ENCODE assay signal across 19 cellular contexts in genomic region chr5:33594006-33594405, GRCh38.
"Had no signal": no experiment of that assay in that cellular context is flagged by ENCODE, and none has a peak within 500 bp of the region (broad histone marks: within the 10 kb centered on the region; RNA-seq: fewer than 3 reads in every experiment).

No MANE protein-coding gene starts in this region.

- DNase-seq: effector memory CD4-positive, alpha-beta T cell; gastrocnemius medialis; glutamatergic neuron; islet precursor cell; mammary epithelial cell; naive thymus-derived CD8-positive, alpha-beta T cell; ovary; right cardiac atrium; spleen; stimulated activated CD4-positive, alpha-beta T cell treated with anti-CD3 and anti-CD28 coated beads, Interleukin-15, amount 100 ng/mL, for 24 hours; stimulated activated CD4-positive, alpha-beta T cell treated with anti-CD3 and anti-CD28 coated beads, Interleukin-1b, Interleukin-23, amount 100 ng/mL, for 48 hours; stimulated activated CD4-positive, alpha-beta T cell treated with anti-CD3 and anti-CD28 coated beads, Interleukin-4, amount 100 ng/mL, for 24 hours; tibial artery; upper lobe of left lung; uterus had no signal

- H3K27me3 ChIP-seq: gastrocnemius medialis, neutrophil, ovary, spleen, tibial artery, upper lobe of left lung, uterus had no signal

- ATAC-seq: esophagus mucosa; gastrocnemius medialis; left lobe of liver; naive thymus-derived CD8-positive, alpha-beta T cell; right cardiac atrium; stimulated activated memory B cell treated with anti-CD40 and anti-IgM and Interleukin-4, amounts not matched to agents 10 μg/mL and 1 μg/mL and 100 μg/mL, for 72 hours had no signal

- H3K9me3 ChIP-seq: gastrocnemius medialis, neutrophil, ovary, spleen, tibial artery, upper lobe of left lung, uterus had no signal

- H3K27ac ChIP-seq: gastrocnemius medialis, neutrophil, ovary, spleen, tibial artery, upper lobe of left lung, uterus had no signal

- H3K4me3 ChIP-seq: gastrocnemius medialis, ovary, spleen, tibial artery, upper lobe of left lung, uterus had no signal

- H3K4me1 ChIP-seq: gastrocnemius medialis, spleen, tibial artery, upper lobe of left lung, uterus had no signal

- H3K36me3 ChIP-seq: gastrocnemius medialis, neutrophil, ovary, spleen, tibial artery, upper lobe of left lung, uterus had no signal
